In the genomic region with DNA sequence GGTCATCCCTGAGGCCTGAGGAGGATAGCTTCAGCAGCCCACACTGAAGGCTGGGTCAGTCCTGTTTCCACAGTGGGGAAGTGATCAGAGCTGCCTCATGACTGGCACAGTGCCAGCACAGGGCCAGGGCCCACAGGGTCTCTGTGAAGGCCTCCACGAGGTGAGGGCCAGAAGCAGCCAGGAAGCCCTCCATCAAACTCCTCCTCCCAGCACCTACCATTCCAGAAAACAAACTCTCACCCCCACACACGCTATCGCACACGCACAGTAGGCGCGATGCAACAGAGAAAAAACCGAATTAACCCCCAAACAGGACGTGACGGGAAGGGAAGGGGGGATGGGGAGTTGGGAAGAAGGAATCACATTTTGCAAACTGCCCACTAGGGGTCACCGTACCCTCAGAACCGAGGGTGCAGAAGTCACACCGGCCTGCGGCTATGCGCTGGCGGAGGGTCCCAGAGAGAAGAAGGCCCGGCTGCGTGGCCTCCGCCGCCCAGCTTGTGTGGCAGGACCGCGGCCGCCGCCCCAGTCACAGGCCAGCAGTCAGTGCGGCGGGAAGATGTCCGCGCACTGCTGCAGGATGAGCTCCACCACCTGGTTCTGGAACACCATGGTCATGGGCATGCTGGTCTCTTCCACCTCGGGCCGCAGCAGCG, we compare ENCODE assay signal across 8 cellular contexts. TPM values are rescaled to one million over a fixed set of nuclear protein-coding genes. Genes with fewer than 3 reads are reported as not detected.
DNase-seq lines count a peak whose midpoint lies in the region; ATAC-seq and TF ChIP-seq lines count a peak whose summit lies in the region.

No MANE protein-coding gene starts in this region.

- intact Hi-C loops in activated CD4-positive, alpha-beta memory T cell treated with anti-CD3 and anti-CD28 coated beads for 36 hours (cut with micrococcal nuclease): no loop called here
- intact Hi-C loops in esophagus squamous epithelium (cut with DNase I): loop anchor here (10.0 kb wide), 1 partner anchor 440 kb away; no protein-coding TSS in a partner anchor
- intact Hi-C loops in thyroid gland (cut with DNase I): loop anchor here (10.0 kb wide), 1 partner anchor 440 kb away; no protein-coding TSS in a partner anchor

- 0 to 35% methylated on average over 2 to 19 of the region's 30 CpGs for WGBS in esophagus squamous epithelium, 2 donors
- WGBS in thyroid gland, 2 donors: 15 to 17% methylated on average over 18 to 23 of the region's 30 CpGs

- no peaks in the 10 kb centered on the region for H3K9me3 ChIP-seq in esophagus squamous epithelium
- H3K9me3 ChIP-seq in muscle layer of colon (ENCODE audit: low read length): no peaks in the 10 kb centered on the region
- no peaks in the 10 kb centered on the region for H3K9me3 ChIP-seq in thyroid gland

- H3K27me3 ChIP-seq in esophagus squamous epithelium (no peaks in the 10 kb centered on the region), muscle layer of colon (ENCODE audit: control insufficient read depth in 1 of 2, insufficient read depth in 2 of 2, low read length in 2 of 2) (peaks cover 0 to 5% of the 10 kb centered on the region in 2 donors), thyroid gland (no peaks in the 10 kb centered on the region)

- H3K27ac ChIP-seq in esophagus squamous epithelium (no peak overlapping the region), muscle layer of colon (ENCODE audit: low read depth, low read length) (no peak overlapping the region), thyroid gland (no peak overlapping the region)

- H3K36me3 ChIP-seq in esophagus squamous epithelium (peaks cover 0 to 68% (median 35%) of the 10 kb centered on the region in 3 donors), muscle layer of colon (ENCODE audit: insufficient read depth, low read length) (no peaks in the 10 kb centered on the region), thyroid gland (peaks cover 0 to 4% of the 10 kb centered on the region in 2 donors)

- H3K9me3 Mint-ChIP-seq in activated CD4-positive, alpha-beta memory T cell treated with anti-CD3 and anti-CD28 coated beads for 36 hours: no peaks in the 10 kb centered on the region

- H3K27me3 Mint-ChIP-seq in activated CD4-positive, alpha-beta memory T cell treated with anti-CD3 and anti-CD28 coated beads for 36 hours: no peaks in the 10 kb centered on the region

- CTCF ChIA-PET in activated CD4-positive, alpha-beta memory T cell treated with anti-CD3 and anti-CD28 coated beads for 36 hours (lab: Charles Lee): interaction anchor here (1.2 to 1.3 kb wide), 4 partner anchors 20 to 176 kb away, joined by 3 to 4 read pairs (median 4); no protein-coding TSS in a partner anchor

- H3K4me1 Mint-ChIP-seq in activated CD4-positive, alpha-beta memory T cell treated with anti-CD3 and anti-CD28 coated beads for 36 hours (ENCODE audit: low read depth): no peaks in the 10 kb centered on the region

- POLR2A ChIA-PET in activated CD4-positive, alpha-beta memory T cell treated with anti-CD3 and anti-CD28 coated beads for 36 hours (lab: Charles Lee): no interaction called here

- H3K4me3 Mint-ChIP-seq in activated CD4-positive, alpha-beta memory T cell treated with anti-CD3 and anti-CD28 coated beads for 36 hours: no peak overlapping the region

- H3K36me3 Mint-ChIP-seq in activated CD4-positive, alpha-beta memory T cell treated with anti-CD3 and anti-CD28 coated beads for 36 hours: peaks cover 21% of the 10 kb centered on the region

- peaks cover 0 to 21% (median 3%) of the 10 kb centered on the region in 3 donors for H3K4me1 ChIP-seq in esophagus squamous epithelium
- H3K4me1 ChIP-seq in muscle layer of colon (ENCODE audit: insufficient read depth, low read length): no peaks in the 10 kb centered on the region
- H3K4me1 ChIP-seq in thyroid gland: peaks cover 0 to 7% of the 10 kb centered on the region in 2 donors

- H3K4me3 ChIP-seq in esophagus squamous epithelium: peak overlapping the region in 3 of 4 donors; percentile 10 to 53 (median 12)
- H3K4me3 ChIP-seq in muscle layer of colon (ENCODE audit: low read depth in 1 of 2, low read length in 2 of 2): peak overlapping the region; percentile 23 to 59
- H3K4me3 ChIP-seq in thyroid gland (replicated peaks in 1 of 3): no peak overlapping the region

- DNase-seq in 8988T: peak; percentile 88
- DNase-seq in NCI-H345 (lab: John Stamatoyannopoulos, UW): peak; percentile 16
- peak; percentile 51 for DNase-seq in activated CD4-positive, alpha-beta memory T cell treated with anti-CD3 and anti-CD28 coated beads for 36 hours
- DNase-seq in esophagus squamous epithelium (lab: John Stamatoyannopoulos, UW): no peak
- peak; percentile 69 to 76 for DNase-seq in thyroid gland

- no peak overlapping the region for H3K27ac Mint-ChIP-seq in activated CD4-positive, alpha-beta memory T cell treated with anti-CD3 and anti-CD28 coated beads for 36 hours

- TF ChIP-seq CTCF in GM12874 (IDR thresholded peaks at IDR 0.05; ENCODE audit: insufficient read depth, low read depth, low read length) (peak; percentile 74), esophagus squamous epithelium (IDR thresholded peaks at IDR 0.05) (peak; percentile 58 to 75 (median 64)), thyroid gland (IDR thresholded peaks at IDR 0.05) (peak; percentile 69 to 86 (median 76))

- no peak for ATAC-seq in HG02588 (IDR thresholded peaks at IDR 0.05; ENCODE audit: unreplicated experiment)

- TF ChIP-seq POLR2A in esophagus squamous epithelium (IDR thresholded peaks at IDR 0.05): no peak
- TF ChIP-seq POLR2A in thyroid gland (IDR thresholded peaks at IDR 0.05): no peak

- no peak overlapping the region for H3K9ac ChIP-seq in muscle layer of colon (ENCODE audit: low read length)

RNA-seq across cellular contexts. Expression of gene ARHGAP27, which starts 37.6 kb away (rescaled TPM):
- 10 to 100 TPM; 41.7 to 44.3 TPM for total RNA-seq in activated CD4-positive, alpha-beta memory T cell treated with anti-CD3 and anti-CD28 coated beads for 36 hours
- total RNA-seq in esophagus squamous epithelium (100 to 1,000 TPM in 2 of 4 donors, 10 to 100 TPM in 2; 37.7 to 146 (median 103) TPM), thyroid gland (10 to 100 TPM; 31.5 to 38.6 (median 33.1) TPM)

Comparison
In these comparisons a context has a peak if more than half of its experiments do, and no peak if none do; other contexts are left out.
1. H3K4me3 ChIP-seq: peak in esophagus squamous epithelium (3 of 4) and muscle layer of colon (2 of 2); none in thyroid gland (0 of 3).
2. Peak in every context shown above with its lines, with median percentiles within 50 percentile points of each other: CTCF ChIP-seq.